8 cellular contexts compared by ENCODE assay signal in genomic region chr10:70053896-70054641, GRCh38. TPM values are rescaled to one million over a fixed set of nuclear protein-coding genes. Genes with fewer than 3 reads are reported as not detected.
A peak's percentile ranks its signal among the peaks of the same experiment; 100 is the strongest.
DNase-seq lines count a peak whose midpoint lies in the region; ATAC-seq and FAIRE-seq lines count a peak whose summit lies in the region.

No MANE protein-coding gene starts in this region.

- H3K27ac Mint-ChIP-seq in activated naive CD4-positive, alpha-beta T cell treated with anti-CD3 and anti-CD28 coated beads, Interleukin-2, amount 10 ng/mL, durations not matched to agents 7 days and 5 days = no peak overlapping the region
- H3K27ac Mint-ChIP-seq in activated T-cell treated with anti-CD3 and anti-CD28 coated beads, Interleukin-2, amount 50 U/mL, for 72 hours = no peak overlapping the region

- FAIRE-seq in small intestine (lab: Jason Lieb, UNC) = no peak

- no peaks in the 10 kb centered on the region for H3K27me3 ChIP-seq in right cardiac atrium (ENCODE audit: control insufficient read depth, insufficient read depth)
- peaks cover 0 to 4% of the 10 kb centered on the region in 2 donors for H3K27me3 ChIP-seq in small intestine (ENCODE audit: control insufficient read depth in 2 of 2, insufficient read depth in 2 of 2, low read length in 2 of 2)

- intact Hi-C loops in right cardiac atrium (cut with DNase I) = no loop called here

- no peaks in the 10 kb centered on the region for H3K36me3 Mint-ChIP-seq in activated naive CD4-positive, alpha-beta T cell treated with anti-CD3 and anti-CD28 coated beads, Interleukin-2, amount 10 ng/mL, durations not matched to agents 7 days and 5 days
- H3K36me3 Mint-ChIP-seq in activated T-cell treated with anti-CD3 and anti-CD28 coated beads, Interleukin-2, amount 50 U/mL, for 72 hours (ENCODE audit: insufficient read depth in 2 of 2) = peaks cover 0 to 1% of the 10 kb centered on the region in 2 donors

- H3K4me3 ChIP-seq in right cardiac atrium (ENCODE audit: low read length) = peak overlapping the region; percentile 80
- H3K4me3 ChIP-seq in small intestine (ENCODE audit: low read depth in 1 of 2, low read length in 2 of 2) = peak overlapping the region; percentile 35 to 84

- H3K9me3 ChIP-seq in right cardiac atrium (ENCODE audit: control insufficient read depth, low read length) = no peaks in the 10 kb centered on the region
- no peaks in the 10 kb centered on the region for H3K9me3 ChIP-seq in small intestine (ENCODE audit: control insufficient read depth, low read depth)

- DNase-seq in activated naive CD4-positive, alpha-beta T cell treated with anti-CD3 and anti-CD28 coated beads, Interleukin-2, amount 10 ng/mL, durations not matched to agents 7 days and 5 days = peak; percentile 32
- no peak for DNase-seq in activated naive CD4-positive, alpha-beta T cell treated with Interleukin-2 at 50 U/mL for 16 hours
- peak; percentile 23 to 51 for DNase-seq in activated T-cell treated with anti-CD3 and anti-CD28 coated beads, Interleukin-2, amount 50 U/mL, for 72 hours
- DNase-seq in right cardiac atrium (peak; percentile 24 to 69 (median 68)), small intestine (peak; percentile 18), activated gamma-delta T cell treated with Interleukin-2 at 50 U/mL for 16 hours (no peak)

- peak overlapping the region; percentile 48 for H3K4me3 Mint-ChIP-seq in activated naive CD4-positive, alpha-beta T cell treated with anti-CD3 and anti-CD28 coated beads, Interleukin-2, amount 10 ng/mL, durations not matched to agents 7 days and 5 days
- peak overlapping the region; percentile 72 to 84 for H3K4me3 Mint-ChIP-seq in activated T-cell treated with anti-CD3 and anti-CD28 coated beads, Interleukin-2, amount 50 U/mL, for 72 hours

- no peaks in the 10 kb centered on the region for H3K9me3 Mint-ChIP-seq in activated naive CD4-positive, alpha-beta T cell treated with anti-CD3 and anti-CD28 coated beads, Interleukin-2, amount 10 ng/mL, durations not matched to agents 7 days and 5 days
- no peaks in the 10 kb centered on the region for H3K9me3 Mint-ChIP-seq in activated T-cell treated with anti-CD3 and anti-CD28 coated beads, Interleukin-2, amount 50 U/mL, for 72 hours

- H3K27ac ChIP-seq in right cardiac atrium (ENCODE audit: low read length) (no peak overlapping the region), small intestine (ENCODE audit: low read depth in 1 of 2, low read length in 1 of 2) (no peak overlapping the region)

- peaks cover 70% of the 10 kb centered on the region for H3K27me3 Mint-ChIP-seq in activated naive CD4-positive, alpha-beta T cell treated with anti-CD3 and anti-CD28 coated beads, Interleukin-2, amount 10 ng/mL, durations not matched to agents 7 days and 5 days
- peaks cover 46% of the 10 kb centered on the region for H3K27me3 Mint-ChIP-seq in activated T-cell treated with anti-CD3 and anti-CD28 coated beads, Interleukin-2, amount 50 U/mL, for 72 hours (ENCODE audit: low read depth)

- peak; percentile 60 for ATAC-seq in activated T-cell treated with anti-CD3 and anti-CD28 coated beads, Interleukin-2, amount 50 U/mL, for 72 hours (replicated peaks in 1 of 2)
- peak in 1 of 2 donors; percentile 22 for ATAC-seq in right cardiac atrium
- no peak for ATAC-seq in GM18517 (IDR thresholded peaks at IDR 0.05; ENCODE audit: unreplicated experiment)
- ATAC-seq in HG03025 (IDR thresholded peaks at IDR 0.05; ENCODE audit: low FRiP score, unreplicated experiment) = no peak

- CTCF ChIA-PET in activated naive CD4-positive, alpha-beta T cell treated with anti-CD3 and anti-CD28 coated beads, Interleukin-2, amount 10 ng/mL, durations not matched to agents 7 days and 5 days (lab: Charles Lee) = no interaction called here

- 18% methylated on average over 41 of the region's 41 CpGs for WGBS in right cardiac atrium
- WGBS in small intestine, 3 donors = 23 to 27% (median 23%) methylated on average over 36 to 41 of the region's 41 CpGs

- H3K4me1 ChIP-seq in right cardiac atrium (ENCODE audit: control insufficient read depth, insufficient read depth, low read length) = no peaks in the 10 kb centered on the region
- peaks cover 0 to 3% of the 10 kb centered on the region in 2 donors for H3K4me1 ChIP-seq in small intestine (ENCODE audit: control insufficient read depth in 2 of 2, insufficient read depth in 1 of 2, low read depth in 1 of 2, low read length in 1 of 2)

- H3K4me1 Mint-ChIP-seq in activated naive CD4-positive, alpha-beta T cell treated with anti-CD3 and anti-CD28 coated beads, Interleukin-2, amount 10 ng/mL, durations not matched to agents 7 days and 5 days = peaks cover 5% of the 10 kb centered on the region
- peaks cover 9% of the 10 kb centered on the region for H3K4me1 Mint-ChIP-seq in activated T-cell treated with anti-CD3 and anti-CD28 coated beads, Interleukin-2, amount 50 U/mL, for 72 hours (ENCODE audit: low read depth)

- no peaks in the 10 kb centered on the region for H3K36me3 ChIP-seq in small intestine (ENCODE audit: control insufficient read depth in 2 of 2, insufficient read depth in 2 of 2, low read length in 2 of 2)

RNA-seq across cellular contexts. Expression of gene MACROH2A2, which starts 1.4 kb away (rescaled TPM):
- 1 to 10 TPM; 6.2 to 8.4 TPM for total RNA-seq in activated T-cell treated with anti-CD3 and anti-CD28 coated beads, Interleukin-2, amount 50 U/mL, for 72 hours
- total RNA-seq in right cardiac atrium = 10 to 100 TPM; 13.6 to 14.7 (median 14.2) TPM
- polyA plus RNA-seq in right cardiac atrium (11.5 TPM), small intestine (10 to 100 TPM in 1 of 3 donors, 1 to 10 TPM in 2; 2.9 to 22.1 (median 4.1) TPM)

Comparison
In these comparisons a context has a peak if more than half of its experiments do, and no peak if none do; other contexts are left out.
1. DNase-seq: peak in activated naive CD4-positive, alpha-beta T cell treated with anti-CD3 and anti-CD28 coated beads, Interleukin-2, amount 10 ng/mL, durations not matched to agents 7 days and 5 days (single experiment), activated T-cell treated with anti-CD3 and anti-CD28 coated beads, Interleukin-2, amount 50 U/mL, for 72 hours (2 of 2), right cardiac atrium (3 of 3) and small intestine (single experiment); none in activated naive CD4-positive, alpha-beta T cell treated with Interleukin-2 at 50 U/mL for 16 hours (single experiment) and activated gamma-delta T cell treated with Interleukin-2 at 50 U/mL for 16 hours (single experiment).
2. ATAC-seq: peak in activated T-cell treated with anti-CD3 and anti-CD28 coated beads, Interleukin-2, amount 50 U/mL, for 72 hours (2 of 2); none in GM18517 (single experiment) and HG03025 (single experiment).